In genomic region chr13:42148538-42148937, GRCh38 we compare ENCODE assay signal across 19 cellular contexts.
DNase-seq lines count a peak whose midpoint lies in the region; ATAC-seq and TF ChIP-seq lines count a peak whose summit lies in the region.
"Had no signal": no experiment of that assay in that cellular context is flagged by ENCODE, and none has a peak within 500 bp of the region (broad histone marks: within the 10 kb centered on the region; RNA-seq: fewer than 3 reads in every experiment).

No MANE protein-coding gene starts in this region.

- no peaks in the 10 kb centered on the region for H4K20me1 ChIP-seq in DND-41 (ENCODE audit: insufficient read depth, low read length)
- no peaks in the 10 kb centered on the region for H4K20me1 ChIP-seq in Karpas-422 (ENCODE audit: insufficient read depth, low read depth, low read length)

- no peak overlapping the region for H3K4me3 Mint-ChIP-seq in activated naive CD8-positive, alpha-beta T cell treated with anti-CD3 and anti-CD28 coated beads, Interleukin-2, amount 50 U/mL, for 24 hours
- H3K4me3 Mint-ChIP-seq in nephron progenitor cell: no peak overlapping the region
- H3K4me3 Mint-ChIP-seq: HFFc6 had no signal

- TF ChIP-seq POLR2A in gastrocnemius medialis (IDR thresholded peaks at IDR 0.05): no peak

- H3K4me3 ChIP-seq in DND-41 (ENCODE audit: low read depth in 1 of 2, low read length in 2 of 2): no peak overlapping the region
- no peak overlapping the region for H3K4me3 ChIP-seq in gastrocnemius medialis
- H3K4me3 ChIP-seq in Karpas-422 (ENCODE audit: low read length): no peak overlapping the region
- H3K4me3 ChIP-seq: SJCRH30 had no signal

- ATAC-seq in DND-41 (ENCODE audit: insufficient read depth, low read depth) (peak; percentile 48), gastrocnemius medialis (no peak)
- ATAC-seq in activated naive CD8-positive, alpha-beta T cell treated with anti-CD3 and anti-CD28 coated beads, Interleukin-2, amount 50 U/mL, for 24 hours: no peak

- H3K9ac ChIP-seq in DND-41 (ENCODE audit: low read depth, low read length) (no peak overlapping the region), Karpas-422 (ENCODE audit: low read length) (no peak overlapping the region)

- H3K36me3 Mint-ChIP-seq in activated naive CD8-positive, alpha-beta T cell treated with anti-CD3 and anti-CD28 coated beads, Interleukin-2, amount 50 U/mL, for 24 hours (ENCODE audit: low read depth): peaks cover 2% of the 10 kb centered on the region
- peaks cover 20% of the 10 kb centered on the region for H3K36me3 Mint-ChIP-seq in nephron progenitor cell (ENCODE audit: low read depth)

- H2AFZ ChIP-seq in DND-41 (ENCODE audit: low read depth, low read length): no peak overlapping the region
- H2AFZ ChIP-seq in Karpas-422 (ENCODE audit: low read length): no peak overlapping the region

- no peak overlapping the region for H3K27ac ChIP-seq in DND-41 (ENCODE audit: low read length)
- H3K27ac ChIP-seq in gastrocnemius medialis: no peak overlapping the region
- no peak overlapping the region for H3K27ac ChIP-seq in Karpas-422 (ENCODE audit: low read length)
- H3K27ac ChIP-seq: C4-2B, SJCRH30 had no signal

- H3K27me3 ChIP-seq in DND-41 (ENCODE audit: insufficient read depth, low read length, poor library complexity): no peaks in the 10 kb centered on the region
- H3K27me3 ChIP-seq in gastrocnemius medialis: no peaks in the 10 kb centered on the region
- no peaks in the 10 kb centered on the region for H3K27me3 ChIP-seq in Karpas-422 (ENCODE audit: low read length)
- H3K27me3 ChIP-seq: SJCRH30 had no signal

- peak overlapping the region; percentile 10 for H3K27ac Mint-ChIP-seq in activated naive CD8-positive, alpha-beta T cell treated with anti-CD3 and anti-CD28 coated beads, Interleukin-2, amount 50 U/mL, for 24 hours
- peak overlapping the region; percentile 1 for H3K27ac Mint-ChIP-seq in nephron progenitor cell
- H3K27ac Mint-ChIP-seq: HFFc6 had no signal

- H3K4me1 ChIP-seq in DND-41 (ENCODE audit: insufficient read depth, low read length) (no peaks in the 10 kb centered on the region), gastrocnemius medialis (no peaks in the 10 kb centered on the region), Karpas-422 (ENCODE audit: low read length) (no peaks in the 10 kb centered on the region)
- H3K4me1 ChIP-seq: SJCRH30 had no signal

- H3K79me2 ChIP-seq in DND-41 (ENCODE audit: insufficient read depth, low read length) (no peaks in the 10 kb centered on the region), Karpas-422 (ENCODE audit: low read length) (no peaks in the 10 kb centered on the region)

- in situ Hi-C loops in gastrocnemius medialis (cut with MboI; ENCODE audit: low sequenced_read_pairs in 4 of 4): no loop called here

- no peaks in the 10 kb centered on the region; the same call in 1 of the 2 replicates for H3K36me3 ChIP-seq in DND-41 (ENCODE audit: insufficient read depth, low read length)
- H3K36me3 ChIP-seq in gastrocnemius medialis: no peaks in the 10 kb centered on the region
- H3K36me3 ChIP-seq in Karpas-422 (ENCODE audit: insufficient read depth, low read length): no peaks in the 10 kb centered on the region; the same call in 1 of the 2 replicates

- no peaks in the 10 kb centered on the region for H3K9me2 ChIP-seq in Karpas-422 (replicated peaks; ENCODE audit: insufficient read depth, low read length)

- H3K27me3 Mint-ChIP-seq in activated naive CD8-positive, alpha-beta T cell treated with anti-CD3 and anti-CD28 coated beads, Interleukin-2, amount 50 U/mL, for 24 hours: no peaks in the 10 kb centered on the region
- H3K27me3 Mint-ChIP-seq in nephron progenitor cell (ENCODE audit: low read depth, poor library complexity): peaks cover 4% of the 10 kb centered on the region
- H3K27me3 Mint-ChIP-seq: CD8-positive, alpha-beta memory T cell had no signal

- H3K9me3 ChIP-seq in DND-41 (ENCODE audit: insufficient read depth, low read length, severe bottlenecking) (no peaks in the 10 kb centered on the region), gastrocnemius medialis (no peaks in the 10 kb centered on the region), Karpas-422 (ENCODE audit: low read length) (no peaks in the 10 kb centered on the region)
- H3K9me3 ChIP-seq: SJCRH30 had no signal

- DNase-seq in DND-41 (no peak), MV-4-11 (lab: John Stamatoyannopoulos, UW) (peak; percentile 4), nephron progenitor cell (no peak), LoVo (ENCODE audit: low spot score) (no peak), gastrocnemius medialis (no peak), Karpas-422 (no peak)
- no peak for DNase-seq in activated naive CD8-positive, alpha-beta T cell treated with anti-CD3 and anti-CD28 coated beads, Interleukin-2, amount 50 U/mL, for 24 hours
- DNase-seq: Calu3; CD8-positive, alpha-beta memory T cell; GDM1; HFFc6; NCI-H1092 treated with DMSO at 0.1 percent for 48 hours; NCI-H1436 treated with DMSO at 0.1 percent for 48 hours; NCI-H1930; NCI-H345; NCI-H524; NCI-H82; SJCRH30 had no signal

- intact Hi-C loops in gastrocnemius medialis (cut with DNase I; ENCODE audit: low total_unique reads): no loop called here

- H3K4me2 ChIP-seq in DND-41 (ENCODE audit: insufficient read depth, low read length) (no peak overlapping the region), Karpas-422 (ENCODE audit: low read depth, low read length, poor library complexity, severe bottlenecking) (no peak overlapping the region)

- peaks cover 4% of the 10 kb centered on the region for H3K9me3 Mint-ChIP-seq in activated naive CD8-positive, alpha-beta T cell treated with anti-CD3 and anti-CD28 coated beads, Interleukin-2, amount 50 U/mL, for 24 hours
- no peaks in the 10 kb centered on the region for H3K9me3 Mint-ChIP-seq in nephron progenitor cell
- H3K9me3 Mint-ChIP-seq: CD8-positive, alpha-beta memory T cell; HFFc6 had no signal

- TF ChIP-seq CTCF in DND-41 (IDR thresholded peaks at IDR 0.05; ENCODE audit: borderline replicate concordance, extremely low read depth, low read length, poor library complexity, severe bottlenecking) (no peak), nephron progenitor cell (IDR thresholded peaks at IDR 0.05) (no peak), gastrocnemius medialis (IDR thresholded peaks at IDR 0.05 in 4 of 5, conservative IDR thresholded peaks at IDR 0.05 in 1 of 5) (no peak)

- peaks cover 16% of the 10 kb centered on the region for H3K4me1 Mint-ChIP-seq in activated naive CD8-positive, alpha-beta T cell treated with anti-CD3 and anti-CD28 coated beads, Interleukin-2, amount 50 U/mL, for 24 hours
- H3K4me1 Mint-ChIP-seq in nephron progenitor cell: peaks cover 11% of the 10 kb centered on the region
